9 cellular contexts compared by ENCODE assay signal in the genomic region with DNA sequence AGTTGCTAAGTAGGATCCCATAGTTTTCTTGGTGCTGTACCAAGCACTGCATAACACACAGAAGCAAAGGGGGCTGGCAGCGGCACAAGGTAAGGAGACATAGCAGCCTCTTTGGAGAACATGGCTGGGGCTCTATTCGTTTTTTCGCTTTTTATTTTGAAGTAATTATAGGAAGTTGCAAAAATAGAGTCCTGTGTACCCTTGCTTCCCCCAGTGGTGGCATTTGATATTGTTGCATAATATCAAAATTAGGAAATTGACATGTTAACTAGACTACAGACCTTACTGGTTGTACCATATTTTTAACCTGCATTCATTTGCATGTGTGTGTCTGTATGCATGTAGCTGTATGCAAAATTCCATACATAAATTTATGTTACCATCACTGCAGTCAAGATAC. TPM values are rescaled to one million over a fixed set of nuclear protein-coding genes. Genes with fewer than 3 reads are reported as not detected.
DNase-seq lines count a peak whose midpoint lies in the region; ATAC-seq and TF ChIP-seq lines count a peak whose summit lies in the region.
"Had no signal": no experiment of that assay in that cellular context is flagged by ENCODE, and none has a peak within 500 bp of the region (broad histone marks: within the 10 kb centered on the region; RNA-seq: fewer than 3 reads in every experiment).

No MANE protein-coding gene starts in this region.

- H3K36me3 ChIP-seq in OCI-LY3 (replicated peaks; ENCODE audit: low read depth, low read length) (no peaks in the 10 kb centered on the region), transverse colon (no peaks in the 10 kb centered on the region), suprapubic skin (no peaks in the 10 kb centered on the region)

- TF ChIP-seq EP300 in transverse colon (IDR thresholded peaks at IDR 0.05; ENCODE audit: low read depth) (no peak), suprapubic skin (IDR thresholded peaks at IDR 0.05) (no peak)

- DNase-seq in AML-193 (lab: John Stamatoyannopoulos, UW) (peak; percentile 63 to 73), fibroblast of villous mesenchyme (ENCODE audit: low read depth) (no peak), transverse colon (no peak), suprapubic skin (ENCODE audit: low spot score in 2 of 2) (no peak)
- DNase-seq: NCI-H774 had no signal

- no peaks in the 10 kb centered on the region for H3K79me2 ChIP-seq in OCI-LY3 (ENCODE audit: low read length)

- H3K9ac ChIP-seq in OCI-LY3 (ENCODE audit: low read length): no peak overlapping the region

- no peaks in the 10 kb centered on the region for H3K27me3 ChIP-seq in OCI-LY3 (ENCODE audit: low read depth, low read length)
- no peaks in the 10 kb centered on the region for H3K27me3 ChIP-seq in transverse colon
- no peaks in the 10 kb centered on the region for H3K27me3 ChIP-seq in suprapubic skin

- peak; percentile 43 for TF ChIP-seq CTCF in OCI-LY3 (IDR thresholded peaks at IDR 0.05; ENCODE audit: low read depth, low read length)
- peak; percentile 30 for TF ChIP-seq CTCF in fibroblast of villous mesenchyme (IDR thresholded peaks at IDR 0.05; ENCODE audit: insufficient read depth, low read depth, low read length)
- peak in 2 of 5 experiments; percentile 9 to 25 for TF ChIP-seq CTCF in transverse colon (IDR thresholded peaks at IDR 0.05)
- TF ChIP-seq CTCF in suprapubic skin (IDR thresholded peaks at IDR 0.05): no peak

- in situ Hi-C loops in transverse colon (cut with MboI; ENCODE audit: low pct_ligation_motif_present in 1 of 4, low pct_unique_long_range_greater_than_20kb in 1 of 4, low sequenced_read_pairs in 3 of 4): no loop called here

- H3K4me1 ChIP-seq in OCI-LY3 (ENCODE audit: low read length): peaks cover 3% of the 10 kb centered on the region
- H3K4me1 ChIP-seq in transverse colon: no peaks in the 10 kb centered on the region
- peaks cover under 1% of the 10 kb centered on the region for H3K4me1 ChIP-seq in suprapubic skin

- peak; percentile 74 for ATAC-seq in GM18867 (IDR thresholded peaks at IDR 0.05; ENCODE audit: unreplicated experiment)
- no peak for ATAC-seq in GM21737 (IDR thresholded peaks at IDR 0.05; ENCODE audit: unreplicated experiment)
- ATAC-seq in GM21515 (IDR thresholded peaks at IDR 0.05; ENCODE audit: unreplicated experiment): no peak

- H3K4me2 ChIP-seq in OCI-LY3 (ENCODE audit: low read length): peak overlapping the region; percentile 7; the same call in 1 of the 2 replicates

- WGBS in transverse colon (ENCODE audit: low coverage in 1 of 2), 2 donors: 69 to 71% methylated on average over 2 to 3 of the region's 3 CpGs
- 75% methylated on average over 3 of the region's 3 CpGs for WGBS in suprapubic skin

- intact Hi-C loops in transverse colon (cut with DNase I; ENCODE audit: low total_unique reads): no loop called here

- no peaks in the 10 kb centered on the region for H4K20me1 ChIP-seq in OCI-LY3 (ENCODE audit: insufficient read depth, low read length)

- H3K27ac ChIP-seq in OCI-LY3 (ENCODE audit: low read length): no peak overlapping the region
- no peak overlapping the region for H3K27ac ChIP-seq in transverse colon
- H3K27ac ChIP-seq in suprapubic skin: no peak overlapping the region

- H3K9me3 ChIP-seq in OCI-LY3 (ENCODE audit: insufficient read depth, low read length): no peaks in the 10 kb centered on the region
- no peaks in the 10 kb centered on the region for H3K9me3 ChIP-seq in transverse colon
- no peaks in the 10 kb centered on the region for H3K9me3 ChIP-seq in suprapubic skin

- no peak overlapping the region for H3K4me3 ChIP-seq in OCI-LY3 (ENCODE audit: low read length)
- no peak overlapping the region for H3K4me3 ChIP-seq in fibroblast of villous mesenchyme (ENCODE audit: low read depth, low read length)
- no peak overlapping the region for H3K4me3 ChIP-seq in transverse colon
- no peak overlapping the region for H3K4me3 ChIP-seq in suprapubic skin

- peak overlapping the region; percentile 19; the same call in 1 of the 2 replicates for H2AFZ ChIP-seq in OCI-LY3 (ENCODE audit: low read depth, low read length)

- TF ChIP-seq POLR2A in transverse colon (IDR thresholded peaks at IDR 0.05): no peak
- TF ChIP-seq POLR2A in suprapubic skin (IDR thresholded peaks at IDR 0.05): no peak

RNA-seq across cellular contexts. Expression of a gene that starts 6.6 kb away (rescaled TPM):
- total RNA-seq in fibroblast of villous mesenchyme (97.0 and 133 TPM in 2 replicates), transverse colon (10 to 100 TPM; 56.5 to 87.3 (median 72.1) TPM), suprapubic skin (100 to 1,000 TPM in 2 of 4 donors, 10 to 100 TPM in 2; 94.2 to 110 (median 102) TPM)

Comparison
In these comparisons a context has a peak if more than half of its experiments do, and no peak if none do; other contexts are left out.
1. DNase-seq: peak in AML-193 (2 of 2); none in fibroblast of villous mesenchyme (single experiment), transverse colon (single experiment) and suprapubic skin (0 of 2).
2. CTCF ChIP-seq: peak in OCI-LY3 (single experiment) and fibroblast of villous mesenchyme (single experiment); none in suprapubic skin (0 of 2).